1 cellular context compared by ENCODE assay signal in the genomic region with DNA sequence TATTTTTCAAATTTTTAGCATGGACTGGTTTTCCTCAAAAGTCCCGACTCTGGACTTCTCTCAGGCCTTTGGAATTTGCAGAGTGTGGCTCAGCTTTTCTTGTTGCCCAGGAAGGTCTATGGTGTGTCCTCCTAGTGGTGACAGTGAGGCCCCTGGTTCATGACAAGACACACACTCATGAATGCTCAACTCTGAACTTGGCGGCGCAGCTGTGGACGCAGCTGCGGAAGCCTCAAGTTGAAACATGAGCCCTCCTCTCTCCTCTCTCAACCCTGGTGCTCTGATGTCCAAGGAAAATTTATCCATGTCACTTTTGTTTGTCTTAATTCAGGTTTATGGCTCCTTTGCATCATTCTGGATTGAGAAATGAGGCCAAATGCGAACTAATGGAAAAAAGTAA.
TF ChIP-seq lines count a peak whose summit lies in the region.

No MANE protein-coding gene starts in this region.

TF ChIP-seq in HCT116, 20 proteins besides CTCF, POLR2A, EP300 and RAD21 (continued from another document):
- TF ChIP-seq TCF7L2 (IDR thresholded peaks at IDR 0.05; ENCODE audit: borderline replicate concordance, extremely low read depth, insufficient read depth, insufficient read length) = no peak
- no peak for TF ChIP-seq SIN3A (IDR thresholded peaks at IDR 0.05; ENCODE audit: low read depth)
- TF ChIP-seq FOSL1 (IDR thresholded peaks at IDR 0.05; ENCODE audit: low read depth) = no peak
- TF ChIP-seq EZH2 (IDR thresholded peaks at IDR 0.05) = no peak
- no peak for TF ChIP-seq CEBPB (IDR thresholded peaks at IDR 0.05; ENCODE audit: low read depth)
- TF ChIP-seq ELF1 (IDR thresholded peaks at IDR 0.05; ENCODE audit: borderline replicate concordance, low read depth) = no peak
- no peak for TF ChIP-seq JUND (IDR thresholded peaks at IDR 0.05)
- TF ChIP-seq, protein P1, sequence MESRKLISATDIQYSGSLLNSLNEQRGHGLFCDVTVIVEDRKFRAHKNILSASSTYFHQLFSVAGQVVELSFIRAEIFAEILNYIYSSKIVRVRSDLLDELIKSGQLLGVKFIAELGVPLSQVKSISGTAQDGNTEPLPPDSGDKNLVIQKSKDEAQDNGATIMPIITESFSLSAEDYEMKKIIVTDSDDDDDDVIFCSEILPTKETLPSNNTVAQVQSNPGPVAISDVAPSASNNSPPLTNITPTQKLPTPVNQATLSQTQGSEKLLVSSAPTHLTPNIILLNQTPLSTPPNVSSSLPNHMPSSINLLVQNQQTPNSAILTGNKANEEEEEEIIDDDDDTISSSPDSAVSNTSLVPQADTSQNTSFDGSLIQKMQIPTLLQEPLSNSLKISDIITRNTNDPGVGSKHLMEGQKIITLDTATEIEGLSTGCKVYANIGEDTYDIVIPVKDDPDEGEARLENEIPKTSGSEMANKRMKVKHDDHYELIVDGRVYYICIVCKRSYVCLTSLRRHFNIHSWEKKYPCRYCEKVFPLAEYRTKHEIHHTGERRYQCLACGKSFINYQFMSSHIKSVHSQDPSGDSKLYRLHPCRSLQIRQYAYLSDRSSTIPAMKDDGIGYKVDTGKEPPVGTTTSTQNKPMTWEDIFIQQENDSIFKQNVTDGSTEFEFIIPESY (IDR thresholded peaks at IDR 0.05; ENCODE audit: extremely low read depth, insufficient replicate concordance, low read length) = no peak
- no peak for TF ChIP-seq YY1 (IDR thresholded peaks at IDR 0.05; ENCODE audit: extremely low read depth, insufficient replicate concordance, low read depth, low read length)
- TF ChIP-seq POLR2AphosphoS5 (IDR thresholded peaks at IDR 0.05; ENCODE audit: low read depth, low read length) = no peak
- no peak for TF ChIP-seq SRF (IDR thresholded peaks at IDR 0.05; ENCODE audit: low read depth)
- TF ChIP-seq CBX3 (IDR thresholded peaks at IDR 0.05; ENCODE audit: low read depth) = no peak
- TF ChIP-seq, protein P2, sequence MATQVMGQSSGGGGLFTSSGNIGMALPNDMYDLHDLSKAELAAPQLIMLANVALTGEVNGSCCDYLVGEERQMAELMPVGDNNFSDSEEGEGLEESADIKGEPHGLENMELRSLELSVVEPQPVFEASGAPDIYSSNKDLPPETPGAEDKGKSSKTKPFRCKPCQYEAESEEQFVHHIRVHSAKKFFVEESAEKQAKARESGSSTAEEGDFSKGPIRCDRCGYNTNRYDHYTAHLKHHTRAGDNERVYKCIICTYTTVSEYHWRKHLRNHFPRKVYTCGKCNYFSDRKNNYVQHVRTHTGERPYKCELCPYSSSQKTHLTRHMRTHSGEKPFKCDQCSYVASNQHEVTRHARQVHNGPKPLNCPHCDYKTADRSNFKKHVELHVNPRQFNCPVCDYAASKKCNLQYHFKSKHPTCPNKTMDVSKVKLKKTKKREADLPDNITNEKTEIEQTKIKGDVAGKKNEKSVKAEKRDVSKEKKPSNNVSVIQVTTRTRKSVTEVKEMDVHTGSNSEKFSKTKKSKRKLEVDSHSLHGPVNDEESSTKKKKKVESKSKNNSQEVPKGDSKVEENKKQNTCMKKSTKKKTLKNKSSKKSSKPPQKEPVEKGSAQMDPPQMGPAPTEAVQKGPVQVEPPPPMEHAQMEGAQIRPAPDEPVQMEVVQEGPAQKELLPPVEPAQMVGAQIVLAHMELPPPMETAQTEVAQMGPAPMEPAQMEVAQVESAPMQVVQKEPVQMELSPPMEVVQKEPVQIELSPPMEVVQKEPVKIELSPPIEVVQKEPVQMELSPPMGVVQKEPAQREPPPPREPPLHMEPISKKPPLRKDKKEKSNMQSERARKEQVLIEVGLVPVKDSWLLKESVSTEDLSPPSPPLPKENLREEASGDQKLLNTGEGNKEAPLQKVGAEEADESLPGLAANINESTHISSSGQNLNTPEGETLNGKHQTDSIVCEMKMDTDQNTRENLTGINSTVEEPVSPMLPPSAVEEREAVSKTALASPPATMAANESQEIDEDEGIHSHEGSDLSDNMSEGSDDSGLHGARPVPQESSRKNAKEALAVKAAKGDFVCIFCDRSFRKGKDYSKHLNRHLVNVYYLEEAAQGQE (IDR thresholded peaks at IDR 0.05; ENCODE audit: low read depth) = no peak
- TF ChIP-seq, protein P3, sequence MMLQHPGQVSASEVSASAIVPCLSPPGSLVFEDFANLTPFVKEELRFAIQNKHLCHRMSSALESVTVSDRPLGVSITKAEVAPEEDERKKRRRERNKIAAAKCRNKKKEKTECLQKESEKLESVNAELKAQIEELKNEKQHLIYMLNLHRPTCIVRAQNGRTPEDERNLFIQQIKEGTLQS (IDR thresholded peaks at IDR 0.05) = no peak
- TF ChIP-seq EZH2phosphoT487 (IDR thresholded peaks at IDR 0.05; ENCODE audit: borderline replicate concordance) = no peak
- TF ChIP-seq ZFX (IDR thresholded peaks at IDR 0.05) = no peak
- TF ChIP-seq, protein P4, sequence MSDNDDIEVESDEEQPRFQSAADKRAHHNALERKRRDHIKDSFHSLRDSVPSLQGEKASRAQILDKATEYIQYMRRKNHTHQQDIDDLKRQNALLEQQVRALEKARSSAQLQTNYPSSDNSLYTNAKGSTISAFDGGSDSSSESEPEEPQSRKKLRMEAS (IDR thresholded peaks at IDR 0.05) = no peak
- TF ChIP-seq ZNF274 (IDR thresholded peaks at IDR 0.05; ENCODE audit: low read depth, low read length) = no peak
